Comparison of ENCODE assay signal across 12 cellular contexts in the genomic region with DNA sequence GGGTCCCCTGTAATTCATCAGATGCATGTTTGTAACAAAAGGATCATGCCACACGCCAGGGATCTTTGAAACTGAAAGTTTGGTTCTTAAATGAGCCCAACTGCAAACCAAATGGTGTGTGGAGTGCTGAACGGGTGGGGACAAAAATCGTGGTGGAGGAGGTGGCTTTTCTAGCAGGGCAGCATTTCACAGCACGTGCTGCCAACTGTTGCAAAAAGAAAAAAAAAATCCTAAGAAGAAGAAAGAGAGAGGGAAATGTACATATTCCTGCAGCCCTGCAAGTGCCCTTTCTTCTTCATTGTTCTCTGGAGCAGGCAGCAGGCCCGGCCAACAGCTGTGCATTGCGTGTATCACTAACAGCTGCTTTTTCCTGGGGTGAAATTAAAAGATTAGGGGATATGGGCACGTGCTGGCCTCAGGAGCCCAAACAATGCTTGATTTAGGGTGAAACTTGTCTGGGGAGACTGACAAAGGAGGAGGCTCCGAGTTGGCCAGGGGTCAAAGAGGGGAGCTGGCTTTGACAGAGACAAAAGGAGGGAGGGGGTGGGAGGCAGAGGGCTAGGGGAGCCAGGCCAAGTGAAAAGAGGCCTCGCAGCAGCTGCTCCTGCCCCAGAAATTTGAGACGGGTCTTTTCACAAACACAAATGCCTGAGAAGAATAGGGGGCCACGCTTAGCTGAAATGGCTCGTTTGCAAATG.
DNase-seq lines count a peak whose midpoint lies in the region; ATAC-seq and TF ChIP-seq lines count a peak whose summit lies in the region.
"Had no signal": no experiment of that assay in that cellular context is flagged by ENCODE, and none has a peak within 500 bp of the region (broad histone marks: within the 10 kb centered on the region; RNA-seq: fewer than 3 reads in every experiment).

No MANE protein-coding gene starts in this region.

- H3K79me2 ChIP-seq in hepatocyte = no peaks in the 10 kb centered on the region

- H3K36me3 ChIP-seq in hepatocyte (replicated peaks; ENCODE audit: insufficient read depth, low read depth) = no peaks in the 10 kb centered on the region

- DNase-seq in NCI-H1694 treated with DMSO at 0.1 percent for 48 hours (lab: John Stamatoyannopoulos, UW) (peak; percentile 36), NCI-H1694 (lab: John Stamatoyannopoulos, UW) (no peak), NCI-H345 (lab: John Stamatoyannopoulos, UW) (peak; percentile 89), hepatocyte (ENCODE audit: low spot score) (no peak), superior temporal gyrus (ENCODE audit: extremely low spot score) (peak; percentile 43), left cardiac atrium (no peak), NOMO-1 (lab: John Stamatoyannopoulos, UW; ENCODE audit: unreplicated experiment in 2 of 2) (no peak)
- DNase-seq: mammary epithelial cell, T-helper 9 cell had no signal

- no peaks in the 10 kb centered on the region for H3K9me3 ChIP-seq in hepatocyte (ENCODE audit: low read depth)

- no peak overlapping the region for H3K4me3 ChIP-seq in hepatocyte
- H3K4me3 ChIP-seq: skin epidermis had no signal

- H4K20me1 ChIP-seq in hepatocyte (ENCODE audit: insufficient read depth, poor library complexity, severe bottlenecking) = no peaks in the 10 kb centered on the region

- H3K4me1 ChIP-seq in hepatocyte (ENCODE audit: insufficient read depth) = peaks cover 24% of the 10 kb centered on the region

- no peak for ATAC-seq in left cardiac atrium
- no peak for ATAC-seq in HG02642 (IDR thresholded peaks at IDR 0.05; ENCODE audit: poor library complexity, unreplicated experiment)

- no peaks in the 10 kb centered on the region for H3K27me3 ChIP-seq in hepatocyte

- no peak for TF ChIP-seq CTCF in hepatocyte (IDR thresholded peaks at IDR 0.05; ENCODE audit: poor library complexity)

- no peaks in the 10 kb centered on the region for H3K9me2 ChIP-seq in hepatocyte (replicated peaks; ENCODE audit: insufficient read depth)

- no peak overlapping the region for H2AFZ ChIP-seq in hepatocyte

- H3K4me2 ChIP-seq in hepatocyte = peak overlapping the region; percentile 60

- peak overlapping the region; percentile 58 for H3K27ac ChIP-seq in hepatocyte
- H3K27ac ChIP-seq: 22Rv1, skin epidermis had no signal

- intact Hi-C loops in left cardiac atrium (cut with DNase I) = no loop called here

- WGBS in hepatocyte (ENCODE audit: low lambda C conversion rate, missing lambda C conversion rate) = 40% methylated on average over 11 of the region's 12 CpGs

Comparison
In these comparisons a context has a peak if more than half of its experiments do, and no peak if none do; other contexts are left out.
1. DNase-seq: peak in NCI-H1694 treated with DMSO at 0.1 percent for 48 hours (single experiment), NCI-H345 (single experiment) and superior temporal gyrus (single experiment); none in NCI-H1694 (single experiment), hepatocyte (single experiment), left cardiac atrium (single experiment) and NOMO-1 (0 of 2).